ENCODE assay signal across 1 cellular context in genomic region chr5:134845852-134846640, GRCh38.
A peak's percentile ranks its signal among the peaks of the same experiment; 100 is the strongest.
TF ChIP-seq lines count a peak whose summit lies in the region.

Gene C5orf24, plus strand, starts transcription at chr5:134845968. Its CDS starts 8,933 bp downstream, at chr5:134854901.

TF ChIP-seq in HepG2, 621 proteins besides CTCF, POLR2A, EP300 and RAD21 (continued from another document and continues in another):
- TF ChIP-seq ZNF331 (CRISPR knock-in tag; IDR thresholded peaks at IDR 0.05) (peak; percentile 75; the same call in 1 of the 2 replicates), EHMT2 (IDR thresholded peaks at IDR 0.05; ENCODE audit: borderline replicate concordance, low read depth, low read length) (no peak), ZNF275 (CRISPR knock-in tag; IDR thresholded peaks at IDR 0.05; ENCODE audit: borderline replicate concordance) (peak; percentile 64), ZNF256 (CRISPR knock-in tag; conservative IDR thresholded peaks at IDR 0.05) (peak; percentile 62; the same call in 1 of the 2 replicates), SIN3A (IDR thresholded peaks at IDR 0.05; ENCODE audit: borderline replicate concordance, low read depth, low read length) (peak; percentile 50; the same call in 1 of the 2 replicates), PAXIP1 (CRISPR knock-in tag; conservative IDR thresholded peaks at IDR 0.05) (peak; percentile 53; the same call in 1 of the 2 replicates), ZNF607 (CRISPR knock-in tag; IDR thresholded peaks at IDR 0.05; ENCODE audit: borderline replicate concordance) (peak; percentile 73; the same call in 1 of the 2 replicates), ZNF550 (CRISPR knock-in tag; IDR thresholded peaks at IDR 0.05; ENCODE audit: borderline replicate concordance) (peak; percentile 70; the same call in 1 of the 2 replicates), ZNF232 (CRISPR knock-in tag; IDR thresholded peaks at IDR 0.05; ENCODE audit: borderline replicate concordance) (peak; percentile 67; the same call in 1 of the 2 replicates), ZNF556 (CRISPR knock-in tag; IDR thresholded peaks at IDR 0.05; ENCODE audit: borderline replicate concordance) (peak; percentile 90), ZNF780A (CRISPR knock-in tag; IDR thresholded peaks at IDR 0.05) (no peak), SOX5 (CRISPR knock-in tag; IDR thresholded peaks at IDR 0.05; ENCODE audit: borderline replicate concordance) (peak; percentile 36; the same call in 1 of the 2 replicates), ARNTL (CRISPR knock-in tag; IDR thresholded peaks at IDR 0.05) (no peak), SALL2 (CRISPR knock-in tag; IDR thresholded peaks at IDR 0.05) (peak; percentile 94), SP1 (IDR thresholded peaks at IDR 0.05) (no peak), SP1 (CRISPR knock-in tag; IDR thresholded peaks at IDR 0.05) (0 out of 2 replicates have a peak, but pooled peaks have one; percentile 20), STAT6 (CRISPR knock-in tag; IDR thresholded peaks at IDR 0.05; ENCODE audit: borderline replicate concordance) (peak; percentile 79; the same call in 1 of the 2 replicates), KLF12 (CRISPR knock-in tag; IDR thresholded peaks at IDR 0.05; ENCODE audit: borderline replicate concordance) (peak; percentile 87), PHF21A (CRISPR knock-in tag; IDR thresholded peaks at IDR 0.05) (peak; percentile 18; the same call in 1 of the 2 replicates), RFX5 (IDR thresholded peaks at IDR 0.05; ENCODE audit: low read depth, low read length) (0 out of 2 replicates have a peak, but pooled peaks have one; percentile 38), ZNF562 (CRISPR knock-in tag; IDR thresholded peaks at IDR 0.05; ENCODE audit: borderline replicate concordance) (0 out of 2 replicates have a peak, but pooled peaks have one; percentile 45), ZNF362 (CRISPR knock-in tag; IDR thresholded peaks at IDR 0.05; ENCODE audit: borderline replicate concordance) (peak; percentile 62; the same call in 1 of the 2 replicates), ZNF382 (CRISPR knock-in tag; IDR thresholded peaks at IDR 0.05; ENCODE audit: borderline replicate concordance) (no peak), GATAD2A (CRISPR knock-in tag; IDR thresholded peaks at IDR 0.05) (no peak), SAP130 (CRISPR knock-in tag; IDR thresholded peaks at IDR 0.05; ENCODE audit: low read depth) (peak; percentile 84), MAZ (IDR thresholded peaks at IDR 0.05; ENCODE audit: borderline replicate concordance, low read depth, low read length) (no peak), MAZ (CRISPR knock-in tag; IDR thresholded peaks at IDR 0.05; ENCODE audit: low read depth) (peak; percentile 36; the same call in 1 of the 2 replicates), ZBTB14 (CRISPR knock-in tag; IDR thresholded peaks at IDR 0.05) (peak; percentile 100), AKNA (CRISPR knock-in tag; IDR thresholded peaks at IDR 0.05; ENCODE audit: borderline replicate concordance) (peak; percentile 11; the same call in 1 of the 2 replicates), ZNF883 (CRISPR knock-in tag; IDR thresholded peaks at IDR 0.05; ENCODE audit: not compliant biosample characterization) (peak; percentile 92), ZNF264 (CRISPR knock-in tag; IDR thresholded peaks at IDR 0.05) (peak; percentile 96; the same call in 1 of the 2 replicates), HNF4G (IDR thresholded peaks at IDR 0.05; ENCODE audit: borderline replicate concordance, low read depth, low read length) (no peak), HNF4G (CRISPR knock-in tag; IDR thresholded peaks at IDR 0.05; ENCODE audit: borderline replicate concordance, low read depth) (no peak), NFATC3 (CRISPR knock-in tag; IDR thresholded peaks at IDR 0.05) (no peak), ZBTB38 (CRISPR knock-in tag; IDR thresholded peaks at IDR 0.05) (peak; percentile 81; the same call in 1 of the 2 replicates)
- TF ChIP-seq, protein P1, sequence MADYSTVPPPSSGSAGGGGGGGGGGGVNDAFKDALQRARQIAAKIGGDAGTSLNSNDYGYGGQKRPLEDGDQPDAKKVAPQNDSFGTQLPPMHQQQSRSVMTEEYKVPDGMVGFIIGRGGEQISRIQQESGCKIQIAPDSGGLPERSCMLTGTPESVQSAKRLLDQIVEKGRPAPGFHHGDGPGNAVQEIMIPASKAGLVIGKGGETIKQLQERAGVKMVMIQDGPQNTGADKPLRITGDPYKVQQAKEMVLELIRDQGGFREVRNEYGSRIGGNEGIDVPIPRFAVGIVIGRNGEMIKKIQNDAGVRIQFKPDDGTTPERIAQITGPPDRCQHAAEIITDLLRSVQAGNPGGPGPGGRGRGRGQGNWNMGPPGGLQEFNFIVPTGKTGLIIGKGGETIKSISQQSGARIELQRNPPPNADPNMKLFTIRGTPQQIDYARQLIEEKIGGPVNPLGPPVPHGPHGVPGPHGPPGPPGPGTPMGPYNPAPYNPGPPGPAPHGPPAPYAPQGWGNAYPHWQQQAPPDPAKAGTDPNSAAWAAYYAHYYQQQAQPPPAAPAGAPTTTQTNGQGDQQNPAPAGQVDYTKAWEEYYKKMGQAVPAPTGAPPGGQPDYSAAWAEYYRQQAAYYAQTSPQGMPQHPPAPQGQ (CRISPR knock-in tag; IDR thresholded peaks at IDR 0.05; ENCODE audit: borderline replicate concordance), result 0 out of 2 replicates have a peak, but pooled peaks have one; percentile 88
- TF ChIP-seq, protein P2, sequence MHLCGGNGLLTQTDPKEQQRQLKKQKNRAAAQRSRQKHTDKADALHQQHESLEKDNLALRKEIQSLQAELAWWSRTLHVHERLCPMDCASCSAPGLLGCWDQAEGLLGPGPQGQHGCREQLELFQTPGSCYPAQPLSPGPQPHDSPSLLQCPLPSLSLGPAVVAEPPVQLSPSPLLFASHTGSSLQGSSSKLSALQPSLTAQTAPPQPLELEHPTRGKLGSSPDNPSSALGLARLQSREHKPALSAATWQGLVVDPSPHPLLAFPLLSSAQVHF (CRISPR knock-in tag; IDR thresholded peaks at IDR 0.05), result peak; percentile 74; the same call in 1 of the 2 replicates
- TF ChIP-seq, protein P3, sequence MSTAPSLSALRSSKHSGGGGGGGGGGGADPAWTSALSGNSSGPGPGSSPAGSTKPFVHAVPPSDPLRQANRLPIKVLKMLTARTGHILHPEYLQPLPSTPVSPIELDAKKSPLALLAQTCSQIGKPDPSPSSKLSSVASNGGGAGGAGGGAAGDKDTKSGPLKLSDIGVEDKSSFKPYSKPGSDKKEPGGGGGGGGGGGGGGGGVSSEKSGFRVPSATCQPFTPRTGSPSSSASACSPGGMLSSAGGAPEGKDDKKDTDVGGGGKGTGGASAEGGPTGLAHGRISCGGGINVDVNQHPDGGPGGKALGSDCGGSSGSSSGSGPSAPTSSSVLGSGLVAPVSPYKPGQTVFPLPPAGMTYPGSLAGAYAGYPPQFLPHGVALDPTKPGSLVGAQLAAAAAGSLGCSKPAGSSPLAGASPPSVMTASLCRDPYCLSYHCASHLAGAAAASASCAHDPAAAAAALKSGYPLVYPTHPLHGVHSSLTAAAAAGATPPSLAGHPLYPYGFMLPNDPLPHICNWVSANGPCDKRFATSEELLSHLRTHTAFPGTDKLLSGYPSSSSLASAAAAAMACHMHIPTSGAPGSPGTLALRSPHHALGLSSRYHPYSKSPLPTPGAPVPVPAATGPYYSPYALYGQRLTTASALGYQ (CRISPR knock-in tag; IDR thresholded peaks at IDR 0.05), result peak; percentile 49; the same call in 1 of the 2 replicates
